Comparison of ENCODE assay signal across 15 cellular contexts in the genomic region with DNA sequence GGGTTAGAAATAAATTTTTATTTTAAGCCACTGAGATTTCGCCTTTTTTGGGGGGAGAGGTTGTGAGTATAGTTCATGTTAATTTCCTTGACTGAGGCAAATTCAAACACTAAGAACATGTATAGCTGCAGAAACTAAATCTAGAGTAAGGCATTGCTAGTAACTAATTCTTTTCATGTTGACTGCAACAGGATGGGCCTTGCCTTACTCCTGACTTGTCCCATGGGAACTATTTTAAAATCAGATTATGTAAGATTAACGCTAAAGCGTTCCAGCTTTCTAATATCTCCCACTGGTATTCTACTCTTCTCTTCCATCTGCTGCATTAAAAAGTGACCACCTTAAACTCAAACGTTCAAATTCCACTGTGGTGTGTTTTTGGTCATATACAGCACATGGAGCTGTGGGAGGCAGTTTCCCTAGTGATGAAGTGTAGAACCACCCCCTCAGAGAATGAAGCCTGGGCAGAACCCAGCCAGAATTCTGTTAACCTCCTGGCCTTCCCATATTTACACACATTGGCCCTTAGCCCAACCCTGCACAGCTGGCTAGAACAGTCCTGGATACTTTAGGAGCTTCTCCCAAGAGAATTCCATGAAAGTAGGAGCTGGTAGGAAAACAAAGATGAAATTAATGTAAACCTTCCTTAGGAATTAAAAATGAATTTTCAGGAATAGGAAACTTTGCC.
DNase-seq lines count a peak whose midpoint lies in the region; ATAC-seq lines count a peak whose summit lies in the region.
"Had no signal": no experiment of that assay in that cellular context is flagged by ENCODE, and none has a peak within 500 bp of the region (broad histone marks: within the 10 kb centered on the region; RNA-seq: fewer than 3 reads in every experiment).

No MANE protein-coding gene starts in this region.

- peak; percentile 48 for ATAC-seq in left ventricle myocardium superior
- ATAC-seq in GM18498 (IDR thresholded peaks at IDR 0.05; ENCODE audit: unreplicated experiment) = no peak
- no peak for ATAC-seq in HG02610 (IDR thresholded peaks at IDR 0.05; ENCODE audit: unreplicated experiment)
- ATAC-seq: PC-3 had no signal

- intact Hi-C loops in left ventricle myocardium superior (cut with micrococcal nuclease) (no loop called here), cardiac septum (cut with DNase I) (loop anchor here (10.0 kb wide), 1 partner anchor 150 kb away; no protein-coding TSS in a partner anchor), posterior vena cava (cut with DNase I) (no loop called here)

- no peak for DNase-seq in left ventricle myocardium superior
- no peak for DNase-seq in cardiac septum (ENCODE audit: low spot score)
- DNase-seq in NCI-H82 treated with DMSO at 0.1 percent for 48 hours (lab: John Stamatoyannopoulos, UW; ENCODE audit: unreplicated experiment) = peak; percentile 85
- peak; percentile 71 for DNase-seq in left kidney (ENCODE audit: low read depth, low spot score)
- DNase-seq in posterior vena cava (ENCODE audit: low spot score) = no peak
- DNase-seq in DMS153 (lab: John Stamatoyannopoulos, UW) = no peak
- DNase-seq: COR-L47, DMS79 treated with DMSO at 0.1 percent for 48 hours, GDM1, GM23248, NCI-H146, NCI-H2107, PC-3 had no signal

Comparison
In these comparisons a context has a peak if more than half of its experiments do, and no peak if none do; other contexts are left out.
1. DNase-seq: peak in NCI-H82 treated with DMSO at 0.1 percent for 48 hours (single experiment) and left kidney (single experiment); none in left ventricle myocardium superior (single experiment), cardiac septum (single experiment), posterior vena cava (single experiment) and DMS153 (single experiment).